18 cellular contexts compared by ENCODE assay signal in genomic region chrY:7382988-7383387, GRCh38.
DNase-seq lines count a peak whose midpoint lies in the region; FAIRE-seq and TF ChIP-seq lines count a peak whose summit lies in the region.
"Had no signal": no experiment of that assay in that cellular context is flagged by ENCODE, and none has a peak within 500 bp of the region (broad histone marks: within the 10 kb centered on the region; RNA-seq: fewer than 3 reads in every experiment).

No MANE protein-coding gene starts in this region.

- no peak for FAIRE-seq in RCC 7860 (lab: Jason Lieb, UNC)
- FAIRE-seq: GM12891 had no signal

- DNase-seq in activated naive CD4-positive, alpha-beta T cell (lab: John Stamatoyannopoulos, UW), result no peak
- peak; percentile 42 for DNase-seq in RCC 7860 (ENCODE audit: low spot score)
- DNase-seq in dermis blood vessel endothelial cell, result peak; percentile 85
- peak; percentile 45 for DNase-seq in skeletal muscle cell (ENCODE audit: low read depth)
- DNase-seq in endothelial cell (ENCODE audit: low spot score), result no peak
- no peak for DNase-seq in activated CD4-positive, alpha-beta T cell treated with anti-CD3 and anti-CD28 coated beads for 4 hours
- no peak for DNase-seq in immature natural killer cell
- DNase-seq: activated CD8-positive, alpha-beta memory T cell treated with anti-CD3 and anti-CD28 coated beads, Interleukin-2, amount 50 U/mL, for 48 hours; effector memory CD4-positive, alpha-beta T cell; GDM1; left colon; NCI-H187 treated with DMSO at 0.1 percent for 48 hours; sigmoid colon; T-helper 1 cell had no signal

- H3K4me3 Mint-ChIP-seq in activated naive CD4-positive, alpha-beta T cell treated with anti-CD3 and anti-CD28 coated beads, Interleukin-2, amount 50 U/mL, for 24 hours, result no peak overlapping the region
- H3K4me3 Mint-ChIP-seq in endothelial cell (ENCODE audit: unreplicated experiment), result no peak overlapping the region
- no peak overlapping the region for H3K4me3 Mint-ChIP-seq in immature natural killer cell
- H3K4me3 Mint-ChIP-seq: WTC11 had no signal

- no peaks in the 10 kb centered on the region for H3K27me3 Mint-ChIP-seq in activated naive CD4-positive, alpha-beta T cell treated with anti-CD3 and anti-CD28 coated beads, Interleukin-2, amount 50 U/mL, for 24 hours
- H3K27me3 Mint-ChIP-seq in endothelial cell (ENCODE audit: unreplicated experiment) (peaks cover 3% of the 10 kb centered on the region), immature natural killer cell (ENCODE audit: low read depth in 3 of 3) (peaks cover 0 to 9% (median 0%) of the 10 kb centered on the region in 3 donors)

- H3K4me3 ChIP-seq in skeletal muscle cell (ENCODE audit: low read depth, low read length), result no peak overlapping the region
- H3K4me3 ChIP-seq: sigmoid colon, suprapubic skin had no signal

- H3K4me1 Mint-ChIP-seq in activated naive CD4-positive, alpha-beta T cell treated with anti-CD3 and anti-CD28 coated beads, Interleukin-2, amount 50 U/mL, for 24 hours, result peaks cover 21% of the 10 kb centered on the region
- peaks cover 6% of the 10 kb centered on the region for H3K4me1 Mint-ChIP-seq in endothelial cell (ENCODE audit: unreplicated experiment)
- no peaks in the 10 kb centered on the region for H3K4me1 Mint-ChIP-seq in immature natural killer cell
- H3K4me1 Mint-ChIP-seq: WTC11 had no signal

- H3K9me3 Mint-ChIP-seq in activated naive CD4-positive, alpha-beta T cell treated with anti-CD3 and anti-CD28 coated beads, Interleukin-2, amount 50 U/mL, for 24 hours, result peaks cover 4% of the 10 kb centered on the region
- H3K9me3 Mint-ChIP-seq in endothelial cell (ENCODE audit: unreplicated experiment) (no peaks in the 10 kb centered on the region), immature natural killer cell (no peaks in the 10 kb centered on the region)
- H3K9me3 Mint-ChIP-seq: WTC11 had no signal

- TF ChIP-seq CTCF in endothelial cell (IDR thresholded peaks at IDR 0.05; ENCODE audit: unreplicated experiment), result no peak

- peak overlapping the region; percentile 82 for H3K27ac Mint-ChIP-seq in activated naive CD4-positive, alpha-beta T cell treated with anti-CD3 and anti-CD28 coated beads, Interleukin-2, amount 50 U/mL, for 24 hours
- H3K27ac Mint-ChIP-seq in endothelial cell (ENCODE audit: unreplicated experiment), result no peak overlapping the region
- H3K27ac Mint-ChIP-seq in immature natural killer cell, result no peak overlapping the region
- H3K27ac Mint-ChIP-seq: WTC11 had no signal

- peaks cover 13% of the 10 kb centered on the region for H3K36me3 Mint-ChIP-seq in activated naive CD4-positive, alpha-beta T cell treated with anti-CD3 and anti-CD28 coated beads, Interleukin-2, amount 50 U/mL, for 24 hours
- H3K36me3 Mint-ChIP-seq in endothelial cell (ENCODE audit: low read depth, unreplicated experiment), result peaks cover 13% of the 10 kb centered on the region
- H3K36me3 Mint-ChIP-seq in immature natural killer cell, result peaks cover 0 to 8% (median 0%) of the 10 kb centered on the region in 3 donors
- H3K36me3 Mint-ChIP-seq: WTC11 had no signal

Comparison
In these comparisons a context has a peak if more than half of its experiments do, and no peak if none do; other contexts are left out.
1. DNase-seq: peak in RCC 7860 (single experiment), dermis blood vessel endothelial cell (single experiment) and skeletal muscle cell (single experiment); none in activated naive CD4-positive, alpha-beta T cell (0 of 4), endothelial cell (single experiment), activated CD4-positive, alpha-beta T cell treated with anti-CD3 and anti-CD28 coated beads for 4 hours (0 of 2) and immature natural killer cell (0 of 3).